ENCODE assay signal across 8 cellular contexts in genomic region chr19:3969435-3970312, GRCh38. TPM values are rescaled to one million over a fixed set of nuclear protein-coding genes. Genes with fewer than 3 reads are reported as not detected.
DNase-seq lines count a peak whose midpoint lies in the region; ATAC-seq and TF ChIP-seq lines count a peak whose summit lies in the region.

No MANE protein-coding gene starts in this region.

- H3K4me3 ChIP-seq in WERI-Rb-1 (ENCODE audit: low read depth, low read length) (peak overlapping the region; percentile 66), psoas muscle (peak overlapping the region; percentile 96)

- 7 to 12% (median 11%) methylated on average over 23 of the region's 23 CpGs for WGBS in psoas muscle, 3 donors

- no peaks in the 10 kb centered on the region for H3K9me3 ChIP-seq in WERI-Rb-1 (ENCODE audit: severe bottlenecking)
- H3K9me3 ChIP-seq in psoas muscle = no peaks in the 10 kb centered on the region

- H3K36me3 Mint-ChIP-seq in activated T-cell treated with anti-CD3 and anti-CD28 coated beads, Interleukin-2, amount 50 U/mL, for 4 hours (ENCODE audit: insufficient read depth) = peaks cover 7% of the 10 kb centered on the region

- TF ChIP-seq CTCF in WERI-Rb-1 (IDR thresholded peaks at IDR 0.05; ENCODE audit: low read depth, low read length) (0 out of 2 replicates have a peak, but pooled peaks have one; percentile 29), psoas muscle (IDR thresholded peaks at IDR 0.05) (no peak)

- intact Hi-C loops in psoas muscle (cut with DNase I) = loop anchor here in 1 of 2 donors (2.0 kb wide), 1 partner anchor 15 kb away; the partner anchor contains the start of gene EEF2

- peak overlapping the region; percentile 88 for H3K4me3 Mint-ChIP-seq in activated T-cell treated with anti-CD3 and anti-CD28 coated beads, Interleukin-2, amount 50 U/mL, for 4 hours

- H3K27me3 ChIP-seq in WERI-Rb-1 (ENCODE audit: insufficient read depth, low read depth, severe bottlenecking) (no peaks in the 10 kb centered on the region), psoas muscle (ENCODE audit: insufficient read depth in 3 of 3, low read length in 2 of 3) (no peaks in the 10 kb centered on the region)

- peaks cover 30% of the 10 kb centered on the region for H3K4me1 Mint-ChIP-seq in activated T-cell treated with anti-CD3 and anti-CD28 coated beads, Interleukin-2, amount 50 U/mL, for 4 hours (ENCODE audit: low read depth)

- ATAC-seq in activated T-cell treated with anti-CD3 and anti-CD28 coated beads, Interleukin-2, amount 50 U/mL, for 4 hours = no peak
- peak; percentile 46 to 59 (median 56) for ATAC-seq in psoas muscle
- ATAC-seq in GM21737 (IDR thresholded peaks at IDR 0.05; ENCODE audit: unreplicated experiment) = no peak

- H3K27ac ChIP-seq in WERI-Rb-1 (peak overlapping the region; percentile 83), psoas muscle (peak overlapping the region; percentile 99)

- no peaks in the 10 kb centered on the region for H3K9me3 Mint-ChIP-seq in activated T-cell treated with anti-CD3 and anti-CD28 coated beads, Interleukin-2, amount 50 U/mL, for 4 hours

- peaks cover 55% of the 10 kb centered on the region for H3K36me3 ChIP-seq in WERI-Rb-1
- peaks cover 3 to 45% of the 10 kb centered on the region in 2 donors for H3K36me3 ChIP-seq in psoas muscle (ENCODE audit: insufficient read depth in 1 of 2, low read depth in 1 of 2)

- DNase-seq in activated T-cell treated with anti-CD3 and anti-CD28 coated beads, Interleukin-2, amount 50 U/mL, for 4 hours = no peak
- DNase-seq in activated T-cell treated with anti-CD3 and anti-CD28 coated beads, Interleukin-2, amount 50 U/mL, for 1 hour = no peak
- DNase-seq in WERI-Rb-1 (no peak), foreskin melanocyte (peak; percentile 91), psoas muscle (peak; percentile 40 to 78), NCI-H2171 treated with DMSO at 0.1 percent for 48 hours (lab: John Stamatoyannopoulos, UW) (no peak), NCI-H82 (lab: John Stamatoyannopoulos, UW) (no peak)

- H3K4me1 ChIP-seq in psoas muscle = peaks cover 47% of the 10 kb centered on the region

- H3K27me3 Mint-ChIP-seq in activated T-cell treated with anti-CD3 and anti-CD28 coated beads, Interleukin-2, amount 50 U/mL, for 4 hours (ENCODE audit: low read depth) = no peaks in the 10 kb centered on the region

RNA-seq across cellular contexts. Expression of gene DAPK3, which starts 1.2 kb away (rescaled TPM):
- total RNA-seq in activated T-cell treated with anti-CD3 and anti-CD28 coated beads, Interleukin-2, amount 50 U/mL, for 4 hours = 10 to 100 TPM; 41.6 to 44.3 (median 42.6) TPM
- total RNA-seq in psoas muscle = 100 to 1,000 TPM in 3 of 4 donors, 10 to 100 TPM in 1; 92.6 to 142 (median 105) TPM
- polyA plus RNA-seq in psoas muscle = 100 to 1,000 TPM; 148 to 176 (median 165) TPM

RNA-seq across cellular contexts. Expression of gene EEF2, which starts 15.6 kb away (rescaled TPM):
- total RNA-seq in activated T-cell treated with anti-CD3 and anti-CD28 coated beads, Interleukin-2, amount 50 U/mL, for 4 hours = 1,000 to 10,000 TPM; 3,493 to 4,080 (median 3,609) TPM
- 1,000 to 10,000 TPM; 2,332 to 3,628 (median 2,726) TPM for total RNA-seq in psoas muscle
- 1,000 to 10,000 TPM; 1,416 to 1,891 (median 1,484) TPM for polyA plus RNA-seq in psoas muscle

RNA-seq across cellular contexts. Expression of gene NMRK2, which starts 36.8 kb away (rescaled TPM):
- not detected for total RNA-seq in activated T-cell treated with anti-CD3 and anti-CD28 coated beads, Interleukin-2, amount 50 U/mL, for 4 hours
- 100 to 1,000 TPM in 1 of 4 donors, 10 to 100 TPM in 2, 1 to 10 TPM in 1; 9.0 to 755 (median 89.4) TPM for total RNA-seq in psoas muscle
- polyA plus RNA-seq in psoas muscle = 100 to 1,000 TPM in 2 of 3 donors, 10 to 100 TPM in 1; 45.2 to 636 (median 602) TPM

RNA-seq across cellular contexts. Expression of gene PIAS4, which starts 37.9 kb away (rescaled TPM):
- 10 to 100 TPM; 33.9 to 37.0 (median 35.3) TPM for total RNA-seq in activated T-cell treated with anti-CD3 and anti-CD28 coated beads, Interleukin-2, amount 50 U/mL, for 4 hours
- 10 to 100 TPM; 14.6 to 27.2 (median 17.0) TPM for total RNA-seq in psoas muscle
- polyA plus RNA-seq in psoas muscle = 10 to 100 TPM; 12.7 to 21.8 (median 14.6) TPM

Comparison
In these comparisons a context has a peak if more than half of its experiments do, and no peak if none do; other contexts are left out.
1. ATAC-seq: peak in psoas muscle (4 of 4); none in activated T-cell treated with anti-CD3 and anti-CD28 coated beads, Interleukin-2, amount 50 U/mL, for 4 hours (0 of 2) and GM21737 (single experiment).
2. DNase-seq: peak in foreskin melanocyte (single experiment) and psoas muscle (2 of 2); none in activated T-cell treated with anti-CD3 and anti-CD28 coated beads, Interleukin-2, amount 50 U/mL, for 4 hours (single experiment), activated T-cell treated with anti-CD3 and anti-CD28 coated beads, Interleukin-2, amount 50 U/mL, for 1 hour (single experiment), WERI-Rb-1 (single experiment), NCI-H2171 treated with DMSO at 0.1 percent for 48 hours (single experiment) and NCI-H82 (single experiment).
3. RNA of gene NMRK2, which starts 36.8 kb away (total RNA-seq): 9.0 to 755 TPM in psoas muscle; not detected in activated T-cell treated with anti-CD3 and anti-CD28 coated beads, Interleukin-2, amount 50 U/mL, for 4 hours; every median in the first group is over 4 times any median in the second.